1 cellular context compared by ENCODE assay signal in the genomic region with DNA sequence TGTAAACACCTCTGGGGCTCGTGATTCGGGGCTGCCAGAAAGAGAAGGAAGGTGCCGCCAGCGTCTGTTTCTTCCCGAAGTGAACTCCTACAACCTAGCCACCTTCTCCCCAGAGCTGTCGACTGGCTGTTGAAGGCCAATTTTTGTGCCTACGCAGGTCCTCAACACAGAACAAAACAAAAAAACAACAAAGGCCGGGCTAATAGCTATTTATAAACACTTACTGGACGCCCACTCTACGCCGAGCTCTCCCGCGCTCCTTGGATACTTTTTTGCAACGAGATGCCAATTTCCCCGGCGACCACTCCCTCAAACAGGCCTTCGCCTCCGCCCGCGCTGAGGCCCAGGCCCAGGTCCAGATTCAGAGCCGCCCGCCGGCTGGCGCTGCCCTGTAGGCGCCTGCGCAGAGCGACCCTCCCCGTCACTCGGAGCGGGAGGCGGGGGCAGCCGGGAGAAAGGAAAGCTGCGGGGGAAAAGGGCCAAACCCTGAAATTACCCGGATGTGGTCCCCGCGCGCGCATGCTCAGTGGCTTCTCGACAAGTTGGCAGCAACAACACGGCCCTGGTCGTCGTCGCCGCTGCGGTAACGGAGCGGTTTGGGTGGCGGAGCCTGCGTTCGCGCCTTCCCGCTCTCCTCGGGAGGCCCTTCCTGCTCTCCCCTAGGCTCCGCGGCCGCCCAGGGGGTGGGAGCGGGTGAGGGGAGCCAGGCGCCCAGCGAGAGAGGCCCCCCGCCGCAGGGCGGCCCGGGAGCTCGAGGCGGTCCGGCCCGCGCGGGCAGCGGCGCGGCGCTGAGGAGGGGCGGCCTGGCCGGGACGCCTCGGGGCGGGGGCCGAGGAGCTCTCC.
A peak's percentile ranks its signal among the peaks of the same experiment; 100 is the strongest.
TF ChIP-seq lines count a peak whose summit lies in the region.

A gene (plus strand): TSS at position 520 of the 843 bp plus-strand sequence. CDS start 16,834 bp downstream, outside the sequence.

TF ChIP-seq in HepG2, 621 proteins besides CTCF, POLR2A, EP300 and RAD21 (continued from another document and continues in another):
- TF ChIP-seq, protein P1, sequence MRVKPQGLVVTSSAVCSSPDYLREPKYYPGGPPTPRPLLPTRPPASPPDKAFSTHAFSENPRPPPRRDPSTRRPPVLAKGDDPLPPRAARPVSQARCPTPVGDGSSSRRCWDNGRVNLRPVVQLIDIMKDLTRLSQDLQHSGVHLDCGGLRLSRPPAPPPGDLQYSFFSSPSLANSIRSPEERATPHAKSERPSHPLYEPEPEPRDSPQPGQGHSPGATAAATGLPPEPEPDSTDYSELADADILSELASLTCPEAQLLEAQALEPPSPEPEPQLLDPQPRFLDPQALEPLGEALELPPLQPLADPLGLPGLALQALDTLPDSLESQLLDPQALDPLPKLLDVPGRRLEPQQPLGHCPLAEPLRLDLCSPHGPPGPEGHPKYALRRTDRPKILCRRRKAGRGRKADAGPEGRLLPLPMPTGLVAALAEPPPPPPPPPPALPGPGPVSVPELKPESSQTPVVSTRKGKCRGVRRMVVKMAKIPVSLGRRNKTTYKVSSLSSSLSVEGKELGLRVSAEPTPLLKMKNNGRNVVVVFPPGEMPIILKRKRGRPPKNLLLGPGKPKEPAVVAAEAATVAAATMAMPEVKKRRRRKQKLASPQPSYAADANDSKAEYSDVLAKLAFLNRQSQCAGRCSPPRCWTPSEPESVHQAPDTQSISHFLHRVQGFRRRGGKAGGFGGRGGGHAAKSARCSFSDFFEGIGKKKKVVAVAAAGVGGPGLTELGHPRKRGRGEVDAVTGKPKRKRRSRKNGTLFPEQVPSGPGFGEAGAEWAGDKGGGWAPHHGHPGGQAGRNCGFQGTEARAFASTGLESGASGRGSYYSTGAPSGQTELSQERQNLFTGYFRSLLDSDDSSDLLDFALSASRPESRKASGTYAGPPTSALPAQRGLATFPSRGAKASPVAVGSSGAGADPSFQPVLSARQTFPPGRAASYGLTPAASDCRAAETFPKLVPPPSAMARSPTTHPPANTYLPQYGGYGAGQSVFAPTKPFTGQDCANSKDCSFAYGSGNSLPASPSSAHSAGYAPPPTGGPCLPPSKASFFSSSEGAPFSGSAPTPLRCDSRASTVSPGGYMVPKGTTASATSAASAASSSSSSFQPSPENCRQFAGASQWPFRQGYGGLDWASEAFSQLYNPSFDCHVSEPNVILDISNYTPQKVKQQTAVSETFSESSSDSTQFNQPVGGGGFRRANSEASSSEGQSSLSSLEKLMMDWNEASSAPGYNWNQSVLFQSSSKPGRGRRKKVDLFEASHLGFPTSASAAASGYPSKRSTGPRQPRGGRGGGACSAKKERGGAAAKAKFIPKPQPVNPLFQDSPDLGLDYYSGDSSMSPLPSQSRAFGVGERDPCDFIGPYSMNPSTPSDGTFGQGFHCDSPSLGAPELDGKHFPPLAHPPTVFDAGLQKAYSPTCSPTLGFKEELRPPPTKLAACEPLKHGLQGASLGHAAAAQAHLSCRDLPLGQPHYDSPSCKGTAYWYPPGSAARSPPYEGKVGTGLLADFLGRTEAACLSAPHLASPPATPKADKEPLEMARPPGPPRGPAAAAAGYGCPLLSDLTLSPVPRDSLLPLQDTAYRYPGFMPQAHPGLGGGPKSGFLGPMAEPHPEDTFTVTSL (CRISPR knock-in tag; IDR thresholded peaks at IDR 0.05; ENCODE audit: borderline replicate concordance), result no peak
- peak; percentile 31; the same call in 1 of the 2 replicates for TF ChIP-seq DPF2 (CRISPR knock-in tag; IDR thresholded peaks at IDR 0.05; ENCODE audit: borderline replicate concordance, low read depth)
- TF ChIP-seq ZFAT (CRISPR knock-in tag; conservative IDR thresholded peaks at IDR 0.05), result no peak
- no peak for TF ChIP-seq NR2F1 (CRISPR knock-in tag; IDR thresholded peaks at IDR 0.05)
- TF ChIP-seq, protein P2, sequence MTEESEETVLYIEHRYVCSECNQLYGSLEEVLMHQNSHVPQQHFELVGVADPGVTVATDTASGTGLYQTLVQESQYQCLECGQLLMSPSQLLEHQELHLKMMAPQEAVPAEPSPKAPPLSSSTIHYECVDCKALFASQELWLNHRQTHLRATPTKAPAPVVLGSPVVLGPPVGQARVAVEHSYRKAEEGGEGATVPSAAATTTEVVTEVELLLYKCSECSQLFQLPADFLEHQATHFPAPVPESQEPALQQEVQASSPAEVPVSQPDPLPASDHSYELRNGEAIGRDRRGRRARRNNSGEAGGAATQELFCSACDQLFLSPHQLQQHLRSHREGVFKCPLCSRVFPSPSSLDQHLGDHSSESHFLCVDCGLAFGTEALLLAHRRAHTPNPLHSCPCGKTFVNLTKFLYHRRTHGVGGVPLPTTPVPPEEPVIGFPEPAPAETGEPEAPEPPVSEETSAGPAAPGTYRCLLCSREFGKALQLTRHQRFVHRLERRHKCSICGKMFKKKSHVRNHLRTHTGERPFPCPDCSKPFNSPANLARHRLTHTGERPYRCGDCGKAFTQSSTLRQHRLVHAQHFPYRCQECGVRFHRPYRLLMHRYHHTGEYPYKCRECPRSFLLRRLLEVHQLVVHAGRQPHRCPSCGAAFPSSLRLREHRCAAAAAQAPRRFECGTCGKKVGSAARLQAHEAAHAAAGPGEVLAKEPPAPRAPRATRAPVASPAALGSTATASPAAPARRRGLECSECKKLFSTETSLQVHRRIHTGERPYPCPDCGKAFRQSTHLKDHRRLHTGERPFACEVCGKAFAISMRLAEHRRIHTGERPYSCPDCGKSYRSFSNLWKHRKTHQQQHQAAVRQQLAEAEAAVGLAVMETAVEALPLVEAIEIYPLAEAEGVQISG (CRISPR knock-in tag; IDR thresholded peaks at IDR 0.05), result peak; percentile 85
- TF ChIP-seq ZFP1 (CRISPR knock-in tag; IDR thresholded peaks at IDR 0.05), result no peak
- 0 out of 2 replicates have a peak, but pooled peaks have one; percentile 26 for TF ChIP-seq ETV5 (CRISPR knock-in tag; IDR thresholded peaks at IDR 0.05; ENCODE audit: borderline replicate concordance)
- TF ChIP-seq GABPB1 (CRISPR knock-in tag; IDR thresholded peaks at IDR 0.05), result peak; percentile 90
- no peak for TF ChIP-seq SCMH1 (CRISPR knock-in tag; IDR thresholded peaks at IDR 0.05; ENCODE audit: borderline replicate concordance)
- TF ChIP-seq, protein P3, sequence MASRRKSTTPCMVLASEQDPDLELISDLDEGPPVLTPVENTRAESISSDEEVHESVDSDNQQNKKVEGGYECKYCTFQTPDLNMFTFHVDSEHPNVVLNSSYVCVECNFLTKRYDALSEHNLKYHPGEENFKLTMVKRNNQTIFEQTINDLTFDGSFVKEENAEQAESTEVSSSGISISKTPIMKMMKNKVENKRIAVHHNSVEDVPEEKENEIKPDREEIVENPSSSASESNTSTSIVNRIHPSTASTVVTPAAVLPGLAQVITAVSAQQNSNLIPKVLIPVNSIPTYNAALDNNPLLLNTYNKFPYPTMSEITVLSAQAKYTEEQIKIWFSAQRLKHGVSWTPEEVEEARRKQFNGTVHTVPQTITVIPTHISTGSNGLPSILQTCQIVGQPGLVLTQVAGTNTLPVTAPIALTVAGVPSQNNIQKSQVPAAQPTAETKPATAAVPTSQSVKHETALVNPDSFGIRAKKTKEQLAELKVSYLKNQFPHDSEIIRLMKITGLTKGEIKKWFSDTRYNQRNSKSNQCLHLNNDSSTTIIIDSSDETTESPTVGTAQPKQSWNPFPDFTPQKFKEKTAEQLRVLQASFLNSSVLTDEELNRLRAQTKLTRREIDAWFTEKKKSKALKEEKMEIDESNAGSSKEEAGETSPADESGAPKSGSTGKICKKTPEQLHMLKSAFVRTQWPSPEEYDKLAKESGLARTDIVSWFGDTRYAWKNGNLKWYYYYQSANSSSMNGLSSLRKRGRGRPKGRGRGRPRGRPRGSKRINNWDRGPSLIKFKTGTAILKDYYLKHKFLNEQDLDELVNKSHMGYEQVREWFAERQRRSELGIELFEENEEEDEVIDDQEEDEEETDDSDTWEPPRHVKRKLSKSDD (CRISPR knock-in tag; IDR thresholded peaks at IDR 0.05; ENCODE audit: low read depth), result no peak
- TF ChIP-seq ZNF746 (CRISPR knock-in tag; IDR thresholded peaks at IDR 0.05), result peak; percentile 77; the same call in 1 of the 2 replicates
- peak; percentile 13; the same call in 1 of the 2 replicates for TF ChIP-seq HOXA5 (CRISPR knock-in tag; IDR thresholded peaks at IDR 0.05)
- peak; percentile 61; the same call in 1 of the 3 replicates for TF ChIP-seq MXI1 (IDR thresholded peaks at IDR 0.05; ENCODE audit: borderline replicate concordance, low read depth, low read length)
- no peak for TF ChIP-seq ZNF101 (CRISPR knock-in tag; IDR thresholded peaks at IDR 0.05; ENCODE audit: borderline replicate concordance, low read depth)
- TF ChIP-seq, protein P4, sequence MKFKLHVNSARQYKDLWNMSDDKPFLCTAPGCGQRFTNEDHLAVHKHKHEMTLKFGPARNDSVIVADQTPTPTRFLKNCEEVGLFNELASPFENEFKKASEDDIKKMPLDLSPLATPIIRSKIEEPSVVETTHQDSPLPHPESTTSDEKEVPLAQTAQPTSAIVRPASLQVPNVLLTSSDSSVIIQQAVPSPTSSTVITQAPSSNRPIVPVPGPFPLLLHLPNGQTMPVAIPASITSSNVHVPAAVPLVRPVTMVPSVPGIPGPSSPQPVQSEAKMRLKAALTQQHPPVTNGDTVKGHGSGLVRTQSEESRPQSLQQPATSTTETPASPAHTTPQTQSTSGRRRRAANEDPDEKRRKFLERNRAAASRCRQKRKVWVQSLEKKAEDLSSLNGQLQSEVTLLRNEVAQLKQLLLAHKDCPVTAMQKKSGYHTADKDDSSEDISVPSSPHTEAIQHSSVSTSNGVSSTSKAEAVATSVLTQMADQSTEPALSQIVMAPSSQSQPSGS (CRISPR knock-in tag; IDR thresholded peaks at IDR 0.05), result peak; percentile 38; the same call in 1 of the 2 replicates
- TF ChIP-seq, protein P5, sequence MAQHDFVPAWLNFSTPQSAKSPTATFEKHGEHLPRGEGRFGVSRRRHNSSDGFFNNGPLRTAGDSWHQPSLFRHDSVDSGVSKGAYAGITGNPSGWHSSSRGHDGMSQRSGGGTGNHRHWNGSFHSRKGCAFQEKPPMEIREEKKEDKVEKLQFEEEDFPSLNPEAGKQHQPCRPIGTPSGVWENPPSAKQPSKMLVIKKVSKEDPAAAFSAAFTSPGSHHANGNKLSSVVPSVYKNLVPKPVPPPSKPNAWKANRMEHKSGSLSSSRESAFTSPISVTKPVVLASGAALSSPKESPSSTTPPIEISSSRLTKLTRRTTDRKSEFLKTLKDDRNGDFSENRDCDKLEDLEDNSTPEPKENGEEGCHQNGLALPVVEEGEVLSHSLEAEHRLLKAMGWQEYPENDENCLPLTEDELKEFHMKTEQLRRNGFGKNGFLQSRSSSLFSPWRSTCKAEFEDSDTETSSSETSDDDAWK (CRISPR knock-in tag; IDR thresholded peaks at IDR 0.05), result no peak
- no peak for TF ChIP-seq ZNF557 (CRISPR knock-in tag; IDR thresholded peaks at IDR 0.05)
- TF ChIP-seq, protein P6, sequence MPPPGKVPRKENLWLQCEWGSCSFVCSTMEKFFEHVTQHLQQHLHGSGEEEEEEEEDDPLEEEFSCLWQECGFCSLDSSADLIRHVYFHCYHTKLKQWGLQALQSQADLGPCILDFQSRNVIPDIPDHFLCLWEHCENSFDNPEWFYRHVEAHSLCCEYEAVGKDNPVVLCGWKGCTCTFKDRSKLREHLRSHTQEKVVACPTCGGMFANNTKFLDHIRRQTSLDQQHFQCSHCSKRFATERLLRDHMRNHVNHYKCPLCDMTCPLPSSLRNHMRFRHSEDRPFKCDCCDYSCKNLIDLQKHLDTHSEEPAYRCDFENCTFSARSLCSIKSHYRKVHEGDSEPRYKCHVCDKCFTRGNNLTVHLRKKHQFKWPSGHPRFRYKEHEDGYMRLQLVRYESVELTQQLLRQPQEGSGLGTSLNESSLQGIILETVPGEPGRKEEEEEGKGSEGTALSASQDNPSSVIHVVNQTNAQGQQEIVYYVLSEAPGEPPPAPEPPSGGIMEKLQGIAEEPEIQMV (CRISPR knock-in tag; IDR thresholded peaks at IDR 0.05; ENCODE audit: low read depth), result no peak
- no peak for TF ChIP-seq SP140L (CRISPR knock-in tag; IDR thresholded peaks at IDR 0.05; ENCODE audit: borderline replicate concordance)
- no peak for TF ChIP-seq TAF15 (IDR thresholded peaks at IDR 0.05; ENCODE audit: low read depth, low read length, poor library complexity, severe bottlenecking)
- TF ChIP-seq, protein P7, sequence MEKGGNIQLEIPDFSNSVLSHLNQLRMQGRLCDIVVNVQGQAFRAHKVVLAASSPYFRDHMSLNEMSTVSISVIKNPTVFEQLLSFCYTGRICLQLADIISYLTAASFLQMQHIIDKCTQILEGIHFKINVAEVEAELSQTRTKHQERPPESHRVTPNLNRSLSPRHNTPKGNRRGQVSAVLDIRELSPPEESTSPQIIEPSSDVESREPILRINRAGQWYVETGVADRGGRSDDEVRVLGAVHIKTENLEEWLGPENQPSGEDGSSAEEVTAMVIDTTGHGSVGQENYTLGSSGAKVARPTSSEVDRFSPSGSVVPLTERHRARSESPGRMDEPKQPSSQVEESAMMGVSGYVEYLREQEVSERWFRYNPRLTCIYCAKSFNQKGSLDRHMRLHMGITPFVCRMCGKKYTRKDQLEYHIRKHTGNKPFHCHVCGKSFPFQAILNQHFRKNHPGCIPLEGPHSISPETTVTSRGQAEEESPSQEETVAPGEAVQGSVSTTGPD (CRISPR knock-in tag; IDR thresholded peaks at IDR 0.05), result no peak; the same call in 1 of the 2 replicates
- no peak for TF ChIP-seq HOXD1 (CRISPR knock-in tag; IDR thresholded peaks at IDR 0.05)
- TF ChIP-seq, protein P8, sequence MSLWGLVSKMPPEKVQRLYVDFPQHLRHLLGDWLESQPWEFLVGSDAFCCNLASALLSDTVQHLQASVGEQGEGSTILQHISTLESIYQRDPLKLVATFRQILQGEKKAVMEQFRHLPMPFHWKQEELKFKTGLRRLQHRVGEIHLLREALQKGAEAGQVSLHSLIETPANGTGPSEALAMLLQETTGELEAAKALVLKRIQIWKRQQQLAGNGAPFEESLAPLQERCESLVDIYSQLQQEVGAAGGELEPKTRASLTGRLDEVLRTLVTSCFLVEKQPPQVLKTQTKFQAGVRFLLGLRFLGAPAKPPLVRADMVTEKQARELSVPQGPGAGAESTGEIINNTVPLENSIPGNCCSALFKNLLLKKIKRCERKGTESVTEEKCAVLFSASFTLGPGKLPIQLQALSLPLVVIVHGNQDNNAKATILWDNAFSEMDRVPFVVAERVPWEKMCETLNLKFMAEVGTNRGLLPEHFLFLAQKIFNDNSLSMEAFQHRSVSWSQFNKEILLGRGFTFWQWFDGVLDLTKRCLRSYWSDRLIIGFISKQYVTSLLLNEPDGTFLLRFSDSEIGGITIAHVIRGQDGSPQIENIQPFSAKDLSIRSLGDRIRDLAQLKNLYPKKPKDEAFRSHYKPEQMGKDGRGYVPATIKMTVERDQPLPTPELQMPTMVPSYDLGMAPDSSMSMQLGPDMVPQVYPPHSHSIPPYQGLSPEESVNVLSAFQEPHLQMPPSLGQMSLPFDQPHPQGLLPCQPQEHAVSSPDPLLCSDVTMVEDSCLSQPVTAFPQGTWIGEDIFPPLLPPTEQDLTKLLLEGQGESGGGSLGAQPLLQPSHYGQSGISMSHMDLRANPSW (CRISPR knock-in tag; IDR thresholded peaks at IDR 0.05; ENCODE audit: borderline replicate concordance), result no peak
- no peak for TF ChIP-seq RFX1 (IDR thresholded peaks at IDR 0.05)
- TF ChIP-seq, protein P9, sequence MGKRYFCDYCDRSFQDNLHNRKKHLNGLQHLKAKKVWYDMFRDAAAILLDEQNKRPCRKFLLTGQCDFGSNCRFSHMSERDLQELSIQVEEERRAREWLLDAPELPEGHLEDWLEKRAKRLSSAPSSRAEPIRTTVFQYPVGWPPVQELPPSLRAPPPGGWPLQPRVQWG (CRISPR knock-in tag; IDR thresholded peaks at IDR 0.05; ENCODE audit: borderline replicate concordance, low read depth), result no peak
- no peak for TF ChIP-seq JARID2 (CRISPR knock-in tag; IDR thresholded peaks at IDR 0.05; ENCODE audit: insufficient replicate concordance)
